Comparison of ENCODE assay signal across 1 cellular context in the genomic region with DNA sequence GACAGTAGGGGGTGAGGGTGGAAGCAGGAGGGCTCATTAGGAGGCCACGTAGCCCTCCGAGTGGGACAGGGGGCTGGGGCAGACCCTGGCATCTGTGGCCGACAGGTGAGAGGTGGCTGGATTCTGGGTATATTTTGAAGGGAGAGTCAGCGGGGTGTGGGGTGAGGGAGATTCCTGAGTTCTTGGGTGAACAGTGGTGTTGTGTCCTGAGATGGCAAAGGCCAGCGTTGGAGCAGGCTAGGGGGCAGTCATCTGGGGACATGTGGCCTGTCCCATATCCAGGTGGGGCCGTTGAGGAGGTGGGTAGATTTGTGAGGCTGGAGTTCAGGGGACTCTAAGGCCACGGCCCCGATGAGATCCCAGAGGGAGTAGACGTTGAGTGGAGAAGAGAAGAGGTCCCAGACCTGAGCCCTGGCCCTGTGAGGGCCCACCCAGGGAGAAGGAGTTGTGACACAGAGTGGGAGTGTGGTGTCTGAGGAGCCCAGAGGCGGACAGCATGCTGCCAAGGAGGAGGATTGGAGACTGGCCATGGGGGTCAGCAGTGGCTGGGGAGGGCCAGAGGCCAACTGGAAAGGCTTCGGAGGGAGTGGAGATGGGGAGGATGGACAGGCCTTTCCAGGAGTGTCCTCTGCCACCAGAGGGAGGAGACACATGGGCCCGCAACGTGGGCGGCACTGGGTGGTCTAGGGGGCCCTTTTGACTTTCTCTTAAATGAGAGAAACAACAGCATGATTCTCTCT.
TF ChIP-seq lines count a peak whose summit lies in the region.

No MANE protein-coding gene starts in this region.

TF ChIP-seq in HCT116, 20 proteins besides CTCF, POLR2A, EP300 and RAD21:
- TF ChIP-seq CBX3 (IDR thresholded peaks at IDR 0.05; ENCODE audit: low read depth) (no peak), SRF (IDR thresholded peaks at IDR 0.05; ENCODE audit: low read depth) (no peak), TCF7L2 (IDR thresholded peaks at IDR 0.05; ENCODE audit: borderline replicate concordance, extremely low read depth, insufficient read depth, insufficient read length) (no peak), FOSL1 (IDR thresholded peaks at IDR 0.05; ENCODE audit: low read depth) (no peak), POLR2AphosphoS5 (IDR thresholded peaks at IDR 0.05; ENCODE audit: low read depth, low read length) (no peak), SP1 (IDR thresholded peaks at IDR 0.05; ENCODE audit: low read depth) (no peak), SIN3A (IDR thresholded peaks at IDR 0.05; ENCODE audit: low read depth) (no peak), ZNF274 (IDR thresholded peaks at IDR 0.05; ENCODE audit: low read depth, low read length) (no peak), EGR1 (IDR thresholded peaks at IDR 0.05; ENCODE audit: low read depth) (no peak)
- TF ChIP-seq, protein P1, sequence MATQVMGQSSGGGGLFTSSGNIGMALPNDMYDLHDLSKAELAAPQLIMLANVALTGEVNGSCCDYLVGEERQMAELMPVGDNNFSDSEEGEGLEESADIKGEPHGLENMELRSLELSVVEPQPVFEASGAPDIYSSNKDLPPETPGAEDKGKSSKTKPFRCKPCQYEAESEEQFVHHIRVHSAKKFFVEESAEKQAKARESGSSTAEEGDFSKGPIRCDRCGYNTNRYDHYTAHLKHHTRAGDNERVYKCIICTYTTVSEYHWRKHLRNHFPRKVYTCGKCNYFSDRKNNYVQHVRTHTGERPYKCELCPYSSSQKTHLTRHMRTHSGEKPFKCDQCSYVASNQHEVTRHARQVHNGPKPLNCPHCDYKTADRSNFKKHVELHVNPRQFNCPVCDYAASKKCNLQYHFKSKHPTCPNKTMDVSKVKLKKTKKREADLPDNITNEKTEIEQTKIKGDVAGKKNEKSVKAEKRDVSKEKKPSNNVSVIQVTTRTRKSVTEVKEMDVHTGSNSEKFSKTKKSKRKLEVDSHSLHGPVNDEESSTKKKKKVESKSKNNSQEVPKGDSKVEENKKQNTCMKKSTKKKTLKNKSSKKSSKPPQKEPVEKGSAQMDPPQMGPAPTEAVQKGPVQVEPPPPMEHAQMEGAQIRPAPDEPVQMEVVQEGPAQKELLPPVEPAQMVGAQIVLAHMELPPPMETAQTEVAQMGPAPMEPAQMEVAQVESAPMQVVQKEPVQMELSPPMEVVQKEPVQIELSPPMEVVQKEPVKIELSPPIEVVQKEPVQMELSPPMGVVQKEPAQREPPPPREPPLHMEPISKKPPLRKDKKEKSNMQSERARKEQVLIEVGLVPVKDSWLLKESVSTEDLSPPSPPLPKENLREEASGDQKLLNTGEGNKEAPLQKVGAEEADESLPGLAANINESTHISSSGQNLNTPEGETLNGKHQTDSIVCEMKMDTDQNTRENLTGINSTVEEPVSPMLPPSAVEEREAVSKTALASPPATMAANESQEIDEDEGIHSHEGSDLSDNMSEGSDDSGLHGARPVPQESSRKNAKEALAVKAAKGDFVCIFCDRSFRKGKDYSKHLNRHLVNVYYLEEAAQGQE (IDR thresholded peaks at IDR 0.05; ENCODE audit: low read depth), result no peak
- TF ChIP-seq, protein P2, sequence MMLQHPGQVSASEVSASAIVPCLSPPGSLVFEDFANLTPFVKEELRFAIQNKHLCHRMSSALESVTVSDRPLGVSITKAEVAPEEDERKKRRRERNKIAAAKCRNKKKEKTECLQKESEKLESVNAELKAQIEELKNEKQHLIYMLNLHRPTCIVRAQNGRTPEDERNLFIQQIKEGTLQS (IDR thresholded peaks at IDR 0.05), result no peak
- TF ChIP-seq, protein P3, sequence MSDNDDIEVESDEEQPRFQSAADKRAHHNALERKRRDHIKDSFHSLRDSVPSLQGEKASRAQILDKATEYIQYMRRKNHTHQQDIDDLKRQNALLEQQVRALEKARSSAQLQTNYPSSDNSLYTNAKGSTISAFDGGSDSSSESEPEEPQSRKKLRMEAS (IDR thresholded peaks at IDR 0.05), result no peak
